1 cellular context compared by ENCODE assay signal in the genomic region with DNA sequence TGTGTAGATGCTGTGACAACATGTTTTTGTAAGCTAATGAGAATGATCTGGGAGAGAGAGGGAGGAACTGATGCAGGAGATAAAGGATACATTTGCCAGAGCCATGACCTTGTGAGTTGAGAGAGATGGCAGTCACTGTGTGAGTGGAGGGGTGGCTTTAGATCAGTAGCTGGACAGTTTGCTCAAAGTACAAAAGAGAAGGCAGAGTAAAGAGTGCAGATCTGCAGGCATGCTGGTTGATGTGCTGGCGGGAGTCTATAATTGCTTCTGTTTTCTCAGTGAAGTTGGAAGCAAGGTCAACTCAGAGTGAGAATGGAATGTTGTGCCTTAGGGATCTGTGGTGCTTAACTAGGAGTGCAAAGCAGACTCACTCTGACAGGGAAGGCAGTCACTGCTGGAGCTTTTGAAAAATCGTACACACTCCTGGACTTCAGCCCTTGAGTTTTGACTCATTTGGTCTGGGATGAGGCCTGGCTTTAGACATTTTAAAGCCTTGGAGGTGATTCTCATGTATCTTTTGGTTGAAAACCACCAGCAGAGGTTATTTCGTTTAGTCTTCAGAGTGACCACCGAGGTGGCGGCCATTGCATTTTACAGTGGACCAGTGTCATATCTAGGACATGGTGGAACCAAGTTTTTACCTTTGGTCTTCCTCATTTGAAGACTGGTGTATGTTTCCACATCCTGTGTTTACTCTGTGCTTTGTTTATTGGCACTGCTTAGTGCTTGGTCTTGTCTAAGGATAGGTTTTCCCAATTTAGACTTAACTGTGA.
A peak's percentile ranks its signal among the peaks of the same experiment; 100 is the strongest.
TF ChIP-seq lines count a peak whose summit lies in the region.

No MANE protein-coding gene starts in this region.

TF ChIP-seq in HepG2, 621 proteins besides CTCF, POLR2A, EP300 and RAD21 (continued from another document and continues in another):
- no peak for TF ChIP-seq ZBTB37 (CRISPR knock-in tag; IDR thresholded peaks at IDR 0.05)
- TF ChIP-seq, protein P1, sequence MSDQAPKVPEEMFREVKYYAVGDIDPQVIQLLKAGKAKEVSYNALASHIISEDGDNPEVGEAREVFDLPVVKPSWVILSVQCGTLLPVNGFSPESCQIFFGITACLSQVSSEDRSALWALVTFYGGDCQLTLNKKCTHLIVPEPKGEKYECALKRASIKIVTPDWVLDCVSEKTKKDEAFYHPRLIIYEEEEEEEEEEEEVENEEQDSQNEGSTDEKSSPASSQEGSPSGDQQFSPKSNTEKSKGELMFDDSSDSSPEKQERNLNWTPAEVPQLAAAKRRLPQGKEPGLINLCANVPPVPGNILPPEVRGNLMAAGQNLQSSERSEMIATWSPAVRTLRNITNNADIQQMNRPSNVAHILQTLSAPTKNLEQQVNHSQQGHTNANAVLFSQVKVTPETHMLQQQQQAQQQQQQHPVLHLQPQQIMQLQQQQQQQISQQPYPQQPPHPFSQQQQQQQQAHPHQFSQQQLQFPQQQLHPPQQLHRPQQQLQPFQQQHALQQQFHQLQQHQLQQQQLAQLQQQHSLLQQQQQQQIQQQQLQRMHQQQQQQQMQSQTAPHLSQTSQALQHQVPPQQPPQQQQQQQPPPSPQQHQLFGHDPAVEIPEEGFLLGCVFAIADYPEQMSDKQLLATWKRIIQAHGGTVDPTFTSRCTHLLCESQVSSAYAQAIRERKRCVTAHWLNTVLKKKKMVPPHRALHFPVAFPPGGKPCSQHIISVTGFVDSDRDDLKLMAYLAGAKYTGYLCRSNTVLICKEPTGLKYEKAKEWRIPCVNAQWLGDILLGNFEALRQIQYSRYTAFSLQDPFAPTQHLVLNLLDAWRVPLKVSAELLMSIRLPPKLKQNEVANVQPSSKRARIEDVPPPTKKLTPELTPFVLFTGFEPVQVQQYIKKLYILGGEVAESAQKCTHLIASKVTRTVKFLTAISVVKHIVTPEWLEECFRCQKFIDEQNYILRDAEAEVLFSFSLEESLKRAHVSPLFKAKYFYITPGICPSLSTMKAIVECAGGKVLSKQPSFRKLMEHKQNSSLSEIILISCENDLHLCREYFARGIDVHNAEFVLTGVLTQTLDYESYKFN (CRISPR knock-in tag; conservative IDR thresholded peaks at IDR 0.05), result peak; percentile 84
- no peak for TF ChIP-seq PRDM4 (CRISPR knock-in tag; IDR thresholded peaks at IDR 0.05; ENCODE audit: borderline replicate concordance)
- peak; percentile 59; the same call in 1 of the 2 replicates for TF ChIP-seq FOXO1 (CRISPR knock-in tag; IDR thresholded peaks at IDR 0.05)
- TF ChIP-seq, protein P2, sequence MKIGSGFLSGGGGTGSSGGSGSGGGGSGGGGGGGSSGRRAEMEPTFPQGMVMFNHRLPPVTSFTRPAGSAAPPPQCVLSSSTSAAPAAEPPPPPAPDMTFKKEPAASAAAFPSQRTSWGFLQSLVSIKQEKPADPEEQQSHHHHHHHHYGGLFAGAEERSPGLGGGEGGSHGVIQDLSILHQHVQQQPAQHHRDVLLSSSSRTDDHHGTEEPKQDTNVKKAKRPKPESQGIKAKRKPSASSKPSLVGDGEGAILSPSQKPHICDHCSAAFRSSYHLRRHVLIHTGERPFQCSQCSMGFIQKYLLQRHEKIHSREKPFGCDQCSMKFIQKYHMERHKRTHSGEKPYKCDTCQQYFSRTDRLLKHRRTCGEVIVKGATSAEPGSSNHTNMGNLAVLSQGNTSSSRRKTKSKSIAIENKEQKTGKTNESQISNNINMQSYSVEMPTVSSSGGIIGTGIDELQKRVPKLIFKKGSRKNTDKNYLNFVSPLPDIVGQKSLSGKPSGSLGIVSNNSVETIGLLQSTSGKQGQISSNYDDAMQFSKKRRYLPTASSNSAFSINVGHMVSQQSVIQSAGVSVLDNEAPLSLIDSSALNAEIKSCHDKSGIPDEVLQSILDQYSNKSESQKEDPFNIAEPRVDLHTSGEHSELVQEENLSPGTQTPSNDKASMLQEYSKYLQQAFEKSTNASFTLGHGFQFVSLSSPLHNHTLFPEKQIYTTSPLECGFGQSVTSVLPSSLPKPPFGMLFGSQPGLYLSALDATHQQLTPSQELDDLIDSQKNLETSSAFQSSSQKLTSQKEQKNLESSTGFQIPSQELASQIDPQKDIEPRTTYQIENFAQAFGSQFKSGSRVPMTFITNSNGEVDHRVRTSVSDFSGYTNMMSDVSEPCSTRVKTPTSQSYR (CRISPR knock-in tag; IDR thresholded peaks at IDR 0.05; ENCODE audit: borderline replicate concordance), result peak; percentile 43; the same call in 1 of the 2 replicates
- TF ChIP-seq MBNL3 (CRISPR knock-in tag; conservative IDR thresholded peaks at IDR 0.05), result no peak
- TF ChIP-seq NONO (IDR thresholded peaks at IDR 0.05), result no peak
- TF ChIP-seq NONO (CRISPR knock-in tag; conservative IDR thresholded peaks at IDR 0.05), result peak; percentile 59; the same call in 1 of the 2 replicates
- TF ChIP-seq ZNF24 (IDR thresholded peaks at IDR 0.05), result no peak; the same call in 1 of the 2 replicates
- TF ChIP-seq, protein P3, sequence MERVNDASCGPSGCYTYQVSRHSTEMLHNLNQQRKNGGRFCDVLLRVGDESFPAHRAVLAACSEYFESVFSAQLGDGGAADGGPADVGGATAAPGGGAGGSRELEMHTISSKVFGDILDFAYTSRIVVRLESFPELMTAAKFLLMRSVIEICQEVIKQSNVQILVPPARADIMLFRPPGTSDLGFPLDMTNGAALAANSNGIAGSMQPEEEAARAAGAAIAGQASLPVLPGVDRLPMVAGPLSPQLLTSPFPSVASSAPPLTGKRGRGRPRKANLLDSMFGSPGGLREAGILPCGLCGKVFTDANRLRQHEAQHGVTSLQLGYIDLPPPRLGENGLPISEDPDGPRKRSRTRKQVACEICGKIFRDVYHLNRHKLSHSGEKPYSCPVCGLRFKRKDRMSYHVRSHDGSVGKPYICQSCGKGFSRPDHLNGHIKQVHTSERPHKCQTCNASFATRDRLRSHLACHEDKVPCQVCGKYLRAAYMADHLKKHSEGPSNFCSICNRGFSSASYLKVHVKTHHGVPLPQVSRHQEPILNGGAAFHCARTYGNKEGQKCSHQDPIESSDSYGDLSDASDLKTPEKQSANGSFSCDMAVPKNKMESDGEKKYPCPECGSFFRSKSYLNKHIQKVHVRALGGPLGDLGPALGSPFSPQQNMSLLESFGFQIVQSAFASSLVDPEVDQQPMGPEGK (CRISPR knock-in tag; IDR thresholded peaks at IDR 0.05), result peak; percentile 28; the same call in 1 of the 2 replicates
- TF ChIP-seq, protein P4, sequence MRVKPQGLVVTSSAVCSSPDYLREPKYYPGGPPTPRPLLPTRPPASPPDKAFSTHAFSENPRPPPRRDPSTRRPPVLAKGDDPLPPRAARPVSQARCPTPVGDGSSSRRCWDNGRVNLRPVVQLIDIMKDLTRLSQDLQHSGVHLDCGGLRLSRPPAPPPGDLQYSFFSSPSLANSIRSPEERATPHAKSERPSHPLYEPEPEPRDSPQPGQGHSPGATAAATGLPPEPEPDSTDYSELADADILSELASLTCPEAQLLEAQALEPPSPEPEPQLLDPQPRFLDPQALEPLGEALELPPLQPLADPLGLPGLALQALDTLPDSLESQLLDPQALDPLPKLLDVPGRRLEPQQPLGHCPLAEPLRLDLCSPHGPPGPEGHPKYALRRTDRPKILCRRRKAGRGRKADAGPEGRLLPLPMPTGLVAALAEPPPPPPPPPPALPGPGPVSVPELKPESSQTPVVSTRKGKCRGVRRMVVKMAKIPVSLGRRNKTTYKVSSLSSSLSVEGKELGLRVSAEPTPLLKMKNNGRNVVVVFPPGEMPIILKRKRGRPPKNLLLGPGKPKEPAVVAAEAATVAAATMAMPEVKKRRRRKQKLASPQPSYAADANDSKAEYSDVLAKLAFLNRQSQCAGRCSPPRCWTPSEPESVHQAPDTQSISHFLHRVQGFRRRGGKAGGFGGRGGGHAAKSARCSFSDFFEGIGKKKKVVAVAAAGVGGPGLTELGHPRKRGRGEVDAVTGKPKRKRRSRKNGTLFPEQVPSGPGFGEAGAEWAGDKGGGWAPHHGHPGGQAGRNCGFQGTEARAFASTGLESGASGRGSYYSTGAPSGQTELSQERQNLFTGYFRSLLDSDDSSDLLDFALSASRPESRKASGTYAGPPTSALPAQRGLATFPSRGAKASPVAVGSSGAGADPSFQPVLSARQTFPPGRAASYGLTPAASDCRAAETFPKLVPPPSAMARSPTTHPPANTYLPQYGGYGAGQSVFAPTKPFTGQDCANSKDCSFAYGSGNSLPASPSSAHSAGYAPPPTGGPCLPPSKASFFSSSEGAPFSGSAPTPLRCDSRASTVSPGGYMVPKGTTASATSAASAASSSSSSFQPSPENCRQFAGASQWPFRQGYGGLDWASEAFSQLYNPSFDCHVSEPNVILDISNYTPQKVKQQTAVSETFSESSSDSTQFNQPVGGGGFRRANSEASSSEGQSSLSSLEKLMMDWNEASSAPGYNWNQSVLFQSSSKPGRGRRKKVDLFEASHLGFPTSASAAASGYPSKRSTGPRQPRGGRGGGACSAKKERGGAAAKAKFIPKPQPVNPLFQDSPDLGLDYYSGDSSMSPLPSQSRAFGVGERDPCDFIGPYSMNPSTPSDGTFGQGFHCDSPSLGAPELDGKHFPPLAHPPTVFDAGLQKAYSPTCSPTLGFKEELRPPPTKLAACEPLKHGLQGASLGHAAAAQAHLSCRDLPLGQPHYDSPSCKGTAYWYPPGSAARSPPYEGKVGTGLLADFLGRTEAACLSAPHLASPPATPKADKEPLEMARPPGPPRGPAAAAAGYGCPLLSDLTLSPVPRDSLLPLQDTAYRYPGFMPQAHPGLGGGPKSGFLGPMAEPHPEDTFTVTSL (CRISPR knock-in tag; IDR thresholded peaks at IDR 0.05; ENCODE audit: borderline replicate concordance), result no peak
- TF ChIP-seq ZNF513 (CRISPR knock-in tag; conservative IDR thresholded peaks at IDR 0.05), result no peak
- TF ChIP-seq TBX2 (CRISPR knock-in tag; IDR thresholded peaks at IDR 0.05; ENCODE audit: borderline replicate concordance), result peak; percentile 92
- TF ChIP-seq, protein P5, sequence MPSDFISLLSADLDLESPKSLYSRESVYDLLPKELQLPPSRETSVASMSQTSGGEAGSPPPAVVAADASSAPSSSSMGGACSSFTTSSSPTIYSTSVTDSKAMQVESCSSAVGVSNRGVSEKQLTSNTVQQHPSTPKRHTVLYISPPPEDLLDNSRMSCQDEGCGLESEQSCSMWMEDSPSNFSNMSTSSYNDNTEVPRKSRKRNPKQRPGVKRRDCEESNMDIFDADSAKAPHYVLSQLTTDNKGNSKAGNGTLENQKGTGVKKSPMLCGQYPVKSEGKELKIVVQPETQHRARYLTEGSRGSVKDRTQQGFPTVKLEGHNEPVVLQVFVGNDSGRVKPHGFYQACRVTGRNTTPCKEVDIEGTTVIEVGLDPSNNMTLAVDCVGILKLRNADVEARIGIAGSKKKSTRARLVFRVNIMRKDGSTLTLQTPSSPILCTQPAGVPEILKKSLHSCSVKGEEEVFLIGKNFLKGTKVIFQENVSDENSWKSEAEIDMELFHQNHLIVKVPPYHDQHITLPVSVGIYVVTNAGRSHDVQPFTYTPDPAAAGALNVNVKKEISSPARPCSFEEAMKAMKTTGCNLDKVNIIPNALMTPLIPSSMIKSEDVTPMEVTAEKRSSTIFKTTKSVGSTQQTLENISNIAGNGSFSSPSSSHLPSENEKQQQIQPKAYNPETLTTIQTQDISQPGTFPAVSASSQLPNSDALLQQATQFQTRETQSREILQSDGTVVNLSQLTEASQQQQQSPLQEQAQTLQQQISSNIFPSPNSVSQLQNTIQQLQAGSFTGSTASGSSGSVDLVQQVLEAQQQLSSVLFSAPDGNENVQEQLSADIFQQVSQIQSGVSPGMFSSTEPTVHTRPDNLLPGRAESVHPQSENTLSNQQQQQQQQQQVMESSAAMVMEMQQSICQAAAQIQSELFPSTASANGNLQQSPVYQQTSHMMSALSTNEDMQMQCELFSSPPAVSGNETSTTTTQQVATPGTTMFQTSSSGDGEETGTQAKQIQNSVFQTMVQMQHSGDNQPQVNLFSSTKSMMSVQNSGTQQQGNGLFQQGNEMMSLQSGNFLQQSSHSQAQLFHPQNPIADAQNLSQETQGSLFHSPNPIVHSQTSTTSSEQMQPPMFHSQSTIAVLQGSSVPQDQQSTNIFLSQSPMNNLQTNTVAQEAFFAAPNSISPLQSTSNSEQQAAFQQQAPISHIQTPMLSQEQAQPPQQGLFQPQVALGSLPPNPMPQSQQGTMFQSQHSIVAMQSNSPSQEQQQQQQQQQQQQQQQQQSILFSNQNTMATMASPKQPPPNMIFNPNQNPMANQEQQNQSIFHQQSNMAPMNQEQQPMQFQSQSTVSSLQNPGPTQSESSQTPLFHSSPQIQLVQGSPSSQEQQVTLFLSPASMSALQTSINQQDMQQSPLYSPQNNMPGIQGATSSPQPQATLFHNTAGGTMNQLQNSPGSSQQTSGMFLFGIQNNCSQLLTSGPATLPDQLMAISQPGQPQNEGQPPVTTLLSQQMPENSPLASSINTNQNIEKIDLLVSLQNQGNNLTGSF (CRISPR knock-in tag; IDR thresholded peaks at IDR 0.05), result no peak
- no peak for TF ChIP-seq SAFB2 (CRISPR knock-in tag; IDR thresholded peaks at IDR 0.05; ENCODE audit: borderline replicate concordance, low read depth)
- TF ChIP-seq ZBTB7A (CRISPR knock-in tag; IDR thresholded peaks at IDR 0.05), result no peak
